1 cellular context compared by ENCODE assay signal in genomic region chr10:21579291-21579690, GRCh38.
TF ChIP-seq lines count a peak whose summit lies in the region.

No MANE protein-coding gene starts in this region.

TF ChIP-seq in GM23338, 12 proteins besides CTCF, POLR2A, EP300 and RAD21 (continued from another document):
- no peak for TF ChIP-seq REST (IDR thresholded peaks at IDR 0.05; ENCODE audit: unreplicated experiment)
- no peak for TF ChIP-seq JUNB (IDR thresholded peaks at IDR 0.05; ENCODE audit: unreplicated experiment)
- TF ChIP-seq POLR2AphosphoS5 (IDR thresholded peaks at IDR 0.05; ENCODE audit: low read depth) = no peak
- no peak for TF ChIP-seq ZNF114 (CRISPR knock-in tag; IDR thresholded peaks at IDR 0.05)
